ENCODE assay signal across 25 cellular contexts in genomic region chr7:90792301-90792700, GRCh38.
"Had no signal": no experiment of that assay in that cellular context is flagged by ENCODE, and none has a peak within 500 bp of the region (broad histone marks: within the 10 kb centered on the region; RNA-seq: fewer than 3 reads in every experiment).

No MANE protein-coding gene starts in this region.

- H3K4me1 ChIP-seq: SJSA1 had no signal

- H3K4me3 ChIP-seq: MG63, SJSA1, SK-N-MC had no signal

- H3K27ac ChIP-seq: SJSA1, SK-N-MC had no signal

- H3K9me3 ChIP-seq: MG63 had no signal

- H3K27me3 ChIP-seq: MG63, SJSA1 had no signal

- DNase-seq: IMR-90, Karpas-422, KG1, MG63, NCI-H1092, NCI-H1105 treated with DMSO at 0.1 percent for 48 hours, NCI-H1417 treated with DMSO at 0.1 percent for 48 hours, NCI-H146, NCI-H1694 treated with DMSO at 0.1 percent for 48 hours, NCI-H1930, NCI-H2081, NCI-H2107, NCI-H226, NCI-H446, NCI-H510A, NCI-H524 treated with DMSO at 0.1 percent for 48 hours, NCI-H69, NCI-H774, Right ventricle myocardium superior, RPMI8226, SIG-M5 had no signal

- FAIRE-seq: HepG2, RCC 7860 had no signal

- ATAC-seq: HepG2 had no signal
